Comparison of ENCODE assay signal across 1 cellular context in genomic region chr7:105439174-105439893, GRCh38.
TF ChIP-seq lines count a peak whose summit lies in the region.

No MANE protein-coding gene starts in this region.

TF ChIP-seq in SK-N-SH, 30 proteins besides CTCF, POLR2A, EP300 and RAD21 (continued from another document):
- TF ChIP-seq, protein P1, sequence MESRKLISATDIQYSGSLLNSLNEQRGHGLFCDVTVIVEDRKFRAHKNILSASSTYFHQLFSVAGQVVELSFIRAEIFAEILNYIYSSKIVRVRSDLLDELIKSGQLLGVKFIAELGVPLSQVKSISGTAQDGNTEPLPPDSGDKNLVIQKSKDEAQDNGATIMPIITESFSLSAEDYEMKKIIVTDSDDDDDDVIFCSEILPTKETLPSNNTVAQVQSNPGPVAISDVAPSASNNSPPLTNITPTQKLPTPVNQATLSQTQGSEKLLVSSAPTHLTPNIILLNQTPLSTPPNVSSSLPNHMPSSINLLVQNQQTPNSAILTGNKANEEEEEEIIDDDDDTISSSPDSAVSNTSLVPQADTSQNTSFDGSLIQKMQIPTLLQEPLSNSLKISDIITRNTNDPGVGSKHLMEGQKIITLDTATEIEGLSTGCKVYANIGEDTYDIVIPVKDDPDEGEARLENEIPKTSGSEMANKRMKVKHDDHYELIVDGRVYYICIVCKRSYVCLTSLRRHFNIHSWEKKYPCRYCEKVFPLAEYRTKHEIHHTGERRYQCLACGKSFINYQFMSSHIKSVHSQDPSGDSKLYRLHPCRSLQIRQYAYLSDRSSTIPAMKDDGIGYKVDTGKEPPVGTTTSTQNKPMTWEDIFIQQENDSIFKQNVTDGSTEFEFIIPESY (IDR thresholded peaks at IDR 0.05; ENCODE audit: borderline replicate concordance, low read depth), result no peak
- TF ChIP-seq, protein P2, sequence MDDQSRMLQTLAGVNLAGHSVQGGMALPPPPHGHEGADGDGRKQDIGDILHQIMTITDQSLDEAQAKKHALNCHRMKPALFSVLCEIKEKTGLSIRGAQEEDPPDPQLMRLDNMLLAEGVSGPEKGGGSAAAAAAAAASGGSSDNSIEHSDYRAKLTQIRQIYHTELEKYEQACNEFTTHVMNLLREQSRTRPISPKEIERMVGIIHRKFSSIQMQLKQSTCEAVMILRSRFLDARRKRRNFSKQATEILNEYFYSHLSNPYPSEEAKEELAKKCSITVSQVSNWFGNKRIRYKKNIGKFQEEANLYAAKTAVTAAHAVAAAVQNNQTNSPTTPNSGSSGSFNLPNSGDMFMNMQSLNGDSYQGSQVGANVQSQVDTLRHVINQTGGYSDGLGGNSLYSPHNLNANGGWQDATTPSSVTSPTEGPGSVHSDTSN (IDR thresholded peaks at IDR 0.05), result no peak; the same call in 1 of the 2 replicates
- TF ChIP-seq CHD2 (IDR thresholded peaks at IDR 0.05; ENCODE audit: low read length, partially characterized antibody), result no peak
- TF ChIP-seq NRF1 (IDR thresholded peaks at IDR 0.05; ENCODE audit: low read depth, low read length), result no peak
- TF ChIP-seq, protein P3, sequence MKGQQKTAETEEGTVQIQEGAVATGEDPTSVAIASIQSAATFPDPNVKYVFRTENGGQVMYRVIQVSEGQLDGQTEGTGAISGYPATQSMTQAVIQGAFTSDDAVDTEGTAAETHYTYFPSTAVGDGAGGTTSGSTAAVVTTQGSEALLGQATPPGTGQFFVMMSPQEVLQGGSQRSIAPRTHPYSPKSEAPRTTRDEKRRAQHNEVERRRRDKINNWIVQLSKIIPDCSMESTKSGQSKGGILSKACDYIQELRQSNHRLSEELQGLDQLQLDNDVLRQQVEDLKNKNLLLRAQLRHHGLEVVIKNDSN (IDR thresholded peaks at IDR 0.05; ENCODE audit: borderline replicate concordance, low read depth), result no peak
- TF ChIP-seq RCOR1 (IDR thresholded peaks at IDR 0.05; ENCODE audit: low read length), result no peak
